7 cellular contexts compared by ENCODE assay signal in the genomic region with DNA sequence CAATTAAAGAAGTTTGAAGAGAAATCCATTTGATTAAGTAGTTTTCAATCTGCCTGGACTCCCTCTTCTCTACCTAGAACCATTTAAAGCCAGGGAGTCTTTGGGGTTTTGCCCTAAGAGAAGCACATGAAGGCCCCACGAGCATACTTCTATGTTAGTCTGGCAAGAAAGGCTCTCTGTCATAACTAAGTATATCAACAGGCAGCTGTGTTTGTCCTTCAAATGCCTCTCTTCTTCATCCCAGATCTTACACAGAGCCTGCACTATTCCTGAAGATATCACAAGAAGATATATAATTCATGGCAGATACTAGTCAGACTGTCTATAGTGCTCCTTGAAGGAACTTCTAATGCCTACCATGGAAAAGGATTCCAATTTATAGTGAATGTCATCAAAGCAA.
"Had no signal": no experiment of that assay in that cellular context is flagged by ENCODE, and none has a peak within 500 bp of the region (broad histone marks: within the 10 kb centered on the region; RNA-seq: fewer than 3 reads in every experiment).

No MANE protein-coding gene starts in this region.

- H3K4me1 ChIP-seq: HAP-1 had no signal

- H3K9ac ChIP-seq: GM23248 had no signal

- H3K9me3 Mint-ChIP-seq: HFFc6 had no signal

- H3K27ac Mint-ChIP-seq: HFFc6 had no signal

- H3K36me3 ChIP-seq: HAP-1 had no signal

- DNase-seq: GM23248, GOT3, H7, HFFc6, IMR-90 had no signal

- H3K27ac ChIP-seq: GM23248 had no signal

- H3K4me3 ChIP-seq: GM23248, HAP-1, K562 had no signal

- H3K4me3 Mint-ChIP-seq: HFFc6 had no signal

- H2AFZ ChIP-seq: GM23248 had no signal

- H3K9me3 ChIP-seq: HAP-1 had no signal
